13 cellular contexts compared by ENCODE assay signal in genomic region chr10:73663621-73664020, GRCh38. TPM values are rescaled to one million over a fixed set of nuclear protein-coding genes. Genes with fewer than 3 reads are reported as not detected.
"Had no signal": no experiment of that assay in that cellular context is flagged by ENCODE, and none has a peak within 500 bp of the region (broad histone marks: within the 10 kb centered on the region; RNA-seq: fewer than 3 reads in every experiment).

No MANE protein-coding gene starts in this region.

RNA-seq across cellular contexts. Expression of gene SYNPO2L, which starts 7.8 kb away (rescaled TPM):
- total RNA-seq: activated CD4-positive, alpha-beta memory T cell treated with anti-CD3 and anti-CD28 coated beads, Interleukin-2, amount 10 ng/mL, durations not matched to agents 7 days and 5 days; activated CD4-positive, alpha-beta T cell treated with anti-CD3 and anti-CD28 coated beads for 36 hours; activated CD4-positive, alpha-beta T cell treated with anti-CD3 and anti-CD28 coated beads, Interleukin-2, amount 10 ng/mL, durations not matched to agents 7 days and 5 days; activated naive CD8-positive, alpha-beta T cell treated with anti-CD3 and anti-CD28 coated beads, Interleukin-2, amount 10 ng/mL, durations not matched to agents 7 days and 5 days; activated T-helper 2 cell treated with anti-CD3 and anti-CD28 coated beads, Interferon-gamma antibody, Interleukin-2, Interleukin-4, amounts not matched to agents 10 μg/mL and 5 μg/mL and 100 μg/mL, durations not matched to agents 14 hours and 24 hours and 36 hours; ascending aorta; bronchial epithelial cell; T-cell had no signal

RNA-seq across cellular contexts. Expression of gene MYOZ1, which starts 22.3 kb away (rescaled TPM):
- total RNA-seq: activated CD4-positive, alpha-beta memory T cell treated with anti-CD3 and anti-CD28 coated beads, Interleukin-2, amount 10 ng/mL, durations not matched to agents 7 days and 5 days; activated CD4-positive, alpha-beta T cell treated with anti-CD3 and anti-CD28 coated beads for 36 hours; activated CD4-positive, alpha-beta T cell treated with anti-CD3 and anti-CD28 coated beads, Interleukin-2, amount 10 ng/mL, durations not matched to agents 7 days and 5 days; activated CD8-positive, alpha-beta memory T cell treated with anti-CD3 and anti-CD28 coated beads, Interleukin-2, amount 10 ng/mL, durations not matched to agents 7 days and 5 days; activated CD8-positive, alpha-beta T cell treated with anti-CD3 and anti-CD28 coated beads, Interleukin-2, amount 10 ng/mL, durations not matched to agents 7 days and 5 days; activated naive CD8-positive, alpha-beta T cell treated with anti-CD3 and anti-CD28 coated beads, Interleukin-2, amount 10 ng/mL, durations not matched to agents 7 days and 5 days; activated T-helper 2 cell treated with anti-CD3 and anti-CD28 coated beads, Interferon-gamma antibody, Interleukin-2, Interleukin-4, amounts not matched to agents 10 μg/mL and 5 μg/mL and 100 μg/mL, durations not matched to agents 14 hours and 24 hours and 36 hours; bronchial epithelial cell; T-cell; T-helper 1 cell treated with Interleukin-12 subunit alpha and Interleukin-12 subunit beta and Interleukin-4 antibody, amounts not matched to agents 30 ng/mL and 1 ng/mL, for 36 hours; T-helper 17 cell; T-helper 2 cell treated with Interferon-gamma antibody and Interleukin-4, amounts not matched to agents 100 ng/mL and 5 ng/mL, for 36 hours had no signal
